1 cellular context compared by ENCODE assay signal in the genomic region with DNA sequence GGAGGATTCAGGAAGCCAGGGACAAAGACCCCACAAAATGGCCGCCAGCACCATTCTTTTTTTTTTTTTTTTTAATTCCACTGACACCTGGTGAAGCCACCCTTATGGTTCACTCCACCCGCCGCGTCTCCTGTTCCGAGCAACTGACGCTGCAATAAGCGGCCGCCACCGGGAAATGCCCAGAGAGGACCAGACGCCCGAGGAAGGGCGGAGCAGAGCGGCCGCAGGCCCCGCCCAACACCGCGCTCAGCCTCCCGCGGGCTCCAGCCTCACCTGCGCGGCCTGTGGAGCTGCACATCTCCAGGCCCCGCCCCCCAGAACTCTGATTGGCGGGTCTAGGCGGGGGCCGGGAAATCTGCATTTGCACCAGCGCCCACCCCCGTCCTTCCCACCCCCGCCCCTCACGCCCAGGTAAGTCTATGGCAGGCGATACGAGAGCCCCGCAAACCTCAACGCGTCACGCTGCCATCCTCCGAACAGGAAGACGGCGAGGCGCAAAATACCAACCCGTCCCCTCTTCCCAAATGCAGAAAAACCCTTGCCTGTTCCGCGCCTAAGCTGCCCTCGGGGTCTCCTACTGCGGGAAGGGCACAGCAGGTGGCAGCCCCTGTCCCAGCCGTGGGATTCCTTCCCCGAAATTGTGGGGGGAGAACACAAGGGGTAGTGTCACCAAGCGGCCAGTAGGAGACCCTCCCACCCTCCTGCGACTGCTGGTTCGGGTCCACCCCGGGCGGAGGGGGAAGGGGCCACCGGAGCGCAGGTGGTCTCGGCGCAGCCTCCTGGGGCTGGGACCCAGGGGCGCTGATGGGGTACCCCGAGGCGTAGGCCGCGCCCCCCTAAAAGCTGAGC.
TF ChIP-seq lines count a peak whose summit lies in the region.

No MANE protein-coding gene starts in this region.

TF ChIP-seq in HepG2, 621 proteins besides CTCF, POLR2A, EP300 and RAD21 (continued from another document and continues in another):
- TF ChIP-seq, protein P1, sequence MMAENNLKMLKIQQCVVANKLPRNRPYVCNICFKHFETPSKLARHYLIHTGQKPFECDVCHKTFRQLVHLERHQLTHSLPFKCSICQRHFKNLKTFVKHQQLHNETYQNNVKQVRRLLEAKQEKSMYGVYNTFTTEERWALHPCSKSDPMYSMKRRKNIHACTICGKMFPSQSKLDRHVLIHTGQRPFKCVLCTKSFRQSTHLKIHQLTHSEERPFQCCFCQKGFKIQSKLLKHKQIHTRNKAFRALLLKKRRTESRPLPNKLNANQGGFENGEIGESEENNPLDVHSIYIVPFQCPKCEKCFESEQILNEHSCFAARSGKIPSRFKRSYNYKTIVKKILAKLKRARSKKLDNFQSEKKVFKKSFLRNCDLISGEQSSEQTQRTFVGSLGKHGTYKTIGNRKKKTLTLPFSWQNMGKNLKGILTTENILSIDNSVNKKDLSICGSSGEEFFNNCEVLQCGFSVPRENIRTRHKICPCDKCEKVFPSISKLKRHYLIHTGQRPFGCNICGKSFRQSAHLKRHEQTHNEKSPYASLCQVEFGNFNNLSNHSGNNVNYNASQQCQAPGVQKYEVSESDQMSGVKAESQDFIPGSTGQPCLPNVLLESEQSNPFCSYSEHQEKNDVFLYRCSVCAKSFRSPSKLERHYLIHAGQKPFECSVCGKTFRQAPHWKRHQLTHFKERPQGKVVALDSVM (CRISPR knock-in tag; IDR thresholded peaks at IDR 0.05) = peak; percentile 92
- TF ChIP-seq HOXA5 (CRISPR knock-in tag; IDR thresholded peaks at IDR 0.05) (peak; percentile 47; the same call in 1 of the 2 replicates), ZBTB7B (CRISPR knock-in tag; IDR thresholded peaks at IDR 0.05) (peak; percentile 64), SIX4 (CRISPR knock-in tag; IDR thresholded peaks at IDR 0.05) (no peak), NCOA5 (CRISPR knock-in tag; IDR thresholded peaks at IDR 0.05) (no peak), NFIC (IDR thresholded peaks at IDR 0.05; ENCODE audit: low read length) (no peak), FOXC1 (CRISPR knock-in tag; IDR thresholded peaks at IDR 0.05; ENCODE audit: borderline replicate concordance) (peak; percentile 64; the same call in 1 of the 2 replicates), KLF12 (CRISPR knock-in tag; IDR thresholded peaks at IDR 0.05; ENCODE audit: borderline replicate concordance) (0 out of 2 replicates have a peak, but pooled peaks have one; percentile 65), ZBTB1 (CRISPR knock-in tag; IDR thresholded peaks at IDR 0.05; ENCODE audit: borderline replicate concordance) (no peak), RAD51 (IDR thresholded peaks at IDR 0.05; ENCODE audit: borderline replicate concordance) (no peak), SNAPC2 (CRISPR knock-in tag; IDR thresholded peaks at IDR 0.05) (0 out of 2 replicates have a peak, but pooled peaks have one; percentile 27), NFYC (CRISPR knock-in tag; IDR thresholded peaks at IDR 0.05) (peak; percentile 73), MNT (IDR thresholded peaks at IDR 0.05) (no peak), TP53 (CRISPR knock-in tag; conservative IDR thresholded peaks at IDR 0.05) (0 out of 2 replicates have a peak, but pooled peaks have one; percentile 25), LRRFIP1 (CRISPR knock-in tag; conservative IDR thresholded peaks at IDR 0.05) (0 out of 2 replicates have a peak, but pooled peaks have one; percentile 87), ATF2 (CRISPR knock-in tag; IDR thresholded peaks at IDR 0.05) (peak; percentile 12; the same call in 1 of the 2 replicates), PRPF4 (IDR thresholded peaks at IDR 0.05; ENCODE audit: low read depth, low read length, poor library complexity, severe bottlenecking) (peak; percentile 43), MIER3 (CRISPR knock-in tag; IDR thresholded peaks at IDR 0.05; ENCODE audit: borderline replicate concordance) (no peak; the same call in 1 of the 2 replicates), ZMAT3 (CRISPR knock-in tag; conservative IDR thresholded peaks at IDR 0.05) (no peak; the same call in 1 of the 2 replicates), SMC3 (IDR thresholded peaks at IDR 0.05; ENCODE audit: low read length) (peak; percentile 20; the same call in 1 of the 2 replicates), SNRNP70 (IDR thresholded peaks at IDR 0.05; ENCODE audit: low read depth, low read length) (no peak), TRIM24 (CRISPR knock-in tag; IDR thresholded peaks at IDR 0.05) (no peak), ZNF773 (CRISPR knock-in tag; IDR thresholded peaks at IDR 0.05; ENCODE audit: borderline replicate concordance) (peak; percentile 40; the same call in 1 of the 2 replicates), ZNF546 (CRISPR knock-in tag; conservative IDR thresholded peaks at IDR 0.05) (peak; percentile 67; the same call in 1 of the 2 replicates), GFI1 (CRISPR knock-in tag; IDR thresholded peaks at IDR 0.05; ENCODE audit: borderline replicate concordance) (peak; percentile 52; the same call in 1 of the 2 replicates), CREB1 (IDR thresholded peaks at IDR 0.05) (no peak), CREB1 (CRISPR knock-in tag; IDR thresholded peaks at IDR 0.05) (no peak), DNMT1 (CRISPR knock-in tag; IDR thresholded peaks at IDR 0.05) (no peak), ERF (CRISPR knock-in tag; IDR thresholded peaks at IDR 0.05) (peak; percentile 70; the same call in 1 of the 2 replicates), TEAD2 (CRISPR knock-in tag; IDR thresholded peaks at IDR 0.05) (no peak), GPBP1L1 (CRISPR knock-in tag; IDR thresholded peaks at IDR 0.05) (no peak)
- TF ChIP-seq, protein P2, sequence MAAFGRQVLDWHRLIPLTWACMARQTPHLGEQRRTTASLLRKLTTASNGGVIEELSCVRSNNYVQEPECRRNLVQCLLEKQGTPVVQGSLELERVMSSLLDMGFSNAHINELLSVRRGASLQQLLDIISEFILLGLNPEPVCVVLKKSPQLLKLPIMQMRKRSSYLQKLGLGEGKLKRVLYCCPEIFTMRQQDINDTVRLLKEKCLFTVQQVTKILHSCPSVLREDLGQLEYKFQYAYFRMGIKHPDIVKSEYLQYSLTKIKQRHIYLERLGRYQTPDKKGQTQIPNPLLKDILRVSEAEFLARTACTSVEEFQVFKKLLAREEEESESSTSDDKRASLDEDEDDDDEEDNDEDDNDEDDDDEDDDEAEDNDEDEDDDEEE (CRISPR knock-in tag; IDR thresholded peaks at IDR 0.05) = no peak
- TF ChIP-seq, protein P3, sequence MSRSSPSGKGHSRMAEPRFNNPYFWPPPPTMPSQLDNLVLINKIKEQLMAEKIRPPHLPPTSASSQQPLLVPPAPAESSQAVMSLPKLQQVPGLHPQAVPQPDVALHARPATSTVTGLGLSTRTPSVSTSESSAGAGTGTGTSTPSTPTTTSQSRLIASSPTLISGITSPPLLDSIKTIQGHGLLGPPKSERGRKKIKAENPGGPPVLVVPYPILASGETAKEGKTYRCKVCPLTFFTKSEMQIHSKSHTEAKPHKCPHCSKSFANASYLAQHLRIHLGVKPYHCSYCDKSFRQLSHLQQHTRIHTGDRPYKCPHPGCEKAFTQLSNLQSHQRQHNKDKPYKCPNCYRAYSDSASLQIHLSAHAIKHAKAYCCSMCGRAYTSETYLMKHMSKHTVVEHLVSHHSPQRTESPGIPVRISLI (CRISPR knock-in tag; IDR thresholded peaks at IDR 0.05; ENCODE audit: borderline replicate concordance) = peak; percentile 75
- TF ChIP-seq, protein P4, sequence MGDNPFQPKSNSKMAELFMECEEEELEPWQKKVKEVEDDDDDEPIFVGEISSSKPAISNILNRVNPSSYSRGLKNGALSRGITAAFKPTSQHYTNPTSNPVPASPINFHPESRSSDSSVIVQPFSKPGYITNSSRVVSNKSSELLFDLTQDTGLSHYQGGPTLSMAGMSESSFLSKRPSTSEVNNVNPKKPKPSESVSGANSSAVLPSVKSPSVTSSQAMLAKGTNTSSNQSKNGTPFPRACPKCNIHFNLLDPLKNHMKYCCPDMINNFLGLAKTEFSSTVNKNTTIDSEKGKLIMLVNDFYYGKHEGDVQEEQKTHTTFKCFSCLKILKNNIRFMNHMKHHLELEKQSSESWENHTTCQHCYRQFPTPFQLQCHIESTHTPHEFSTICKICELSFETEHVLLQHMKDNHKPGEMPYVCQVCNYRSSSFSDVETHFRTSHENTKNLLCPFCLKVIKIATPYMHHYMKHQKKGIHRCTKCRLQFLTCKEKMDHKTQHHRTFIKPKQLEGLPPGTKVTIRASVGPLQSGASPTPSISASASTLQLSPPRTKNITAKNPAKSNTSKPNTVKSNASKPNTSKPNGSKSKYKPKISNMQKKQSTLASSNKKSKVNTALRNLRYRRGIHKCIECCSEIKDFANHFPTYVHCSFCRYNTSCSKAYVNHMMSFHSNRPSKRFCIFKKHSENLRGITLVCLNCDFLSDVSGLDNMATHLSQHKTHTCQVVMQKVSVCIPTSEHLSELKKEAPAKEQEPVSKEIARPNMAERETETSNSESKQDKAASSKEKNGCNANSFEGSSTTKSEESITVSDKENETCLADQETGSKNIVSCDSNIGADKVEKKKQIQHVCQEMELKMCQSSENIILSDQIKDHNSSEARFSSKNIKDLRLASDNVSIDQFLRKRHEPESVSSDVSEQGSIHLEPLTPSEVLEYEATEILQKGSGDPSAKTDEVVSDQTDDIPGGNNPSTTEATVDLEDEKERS (CRISPR knock-in tag; IDR thresholded peaks at IDR 0.05) = peak; percentile 56; the same call in 1 of the 2 replicates
